32 cellular contexts compared by ENCODE assay signal in genomic region chr12:71174825-71175224, GRCh38. TPM values are rescaled to one million over a fixed set of nuclear protein-coding genes. Genes with fewer than 3 reads are reported as not detected.
"Had no signal": no experiment of that assay in that cellular context is flagged by ENCODE, and none has a peak within 500 bp of the region (broad histone marks: within the 10 kb centered on the region; RNA-seq: fewer than 3 reads in every experiment).

No MANE protein-coding gene starts in this region.

- H3K36me3 Mint-ChIP-seq: naive thymus-derived CD8-positive, alpha-beta T cell; natural killer cell treated with Interleukin-12 subunit alpha and Interleukin-12 subunit beta and Interleukin-15 and Interleukin-18, amount 100 ng/mL, for 72 hours; stimulated activated memory B cell treated with anti-CD40 and anti-IgM and Interleukin-4, amounts not matched to agents 10 μg/mL and 1 μg/mL and 100 μg/mL, for 72 hours; type B pancreatic cell had no signal

- H3K9me3 ChIP-seq: ovary, psoas muscle, spleen, suprapubic skin, testis, tibial artery, transverse colon, upper lobe of right lung, uterus had no signal

- H3K9ac ChIP-seq: parathyroid adenoma had no signal

- H3K4me3 Mint-ChIP-seq: naive thymus-derived CD8-positive, alpha-beta T cell; natural killer cell treated with Interleukin-12 subunit alpha and Interleukin-12 subunit beta and Interleukin-15 and Interleukin-18, amount 100 ng/mL, for 72 hours; nephron progenitor cell; neural crest cell; stimulated activated memory B cell treated with anti-CD40 and anti-IgM and Interleukin-4, amounts not matched to agents 10 μg/mL and 1 μg/mL and 100 μg/mL, for 72 hours; stimulated activated naive CD8-positive, alpha-beta T cell treated with anti-CD3 and anti-CD28 coated beads, Interleukin-15, amount 100 ng/mL, for 72 hours; type B pancreatic cell had no signal

- H3K27me3 ChIP-seq: ovary, spleen, suprapubic skin, testis, tibial artery, transverse colon, upper lobe of right lung, uterus had no signal

- H2AFZ ChIP-seq: parathyroid adenoma had no signal

- H3K9me3 Mint-ChIP-seq: type B pancreatic cell had no signal

- H3K4me3 ChIP-seq: ovary, psoas muscle, skin epidermis, smooth muscle cell, spleen, suprapubic skin, testis, tibial artery, transverse colon, upper lobe of right lung, uterus had no signal

- H3K4me1 Mint-ChIP-seq: naive thymus-derived CD8-positive, alpha-beta T cell; neural crest cell; stimulated activated memory B cell treated with anti-CD40 and anti-IgM and Interleukin-4, amounts not matched to agents 10 μg/mL and 1 μg/mL and 100 μg/mL, for 72 hours; stimulated activated naive CD8-positive, alpha-beta T cell treated with anti-CD3 and anti-CD28 coated beads, Interleukin-15, amount 100 ng/mL, for 72 hours had no signal

- H3K4me2 ChIP-seq: smooth muscle cell had no signal

- H3K79me2 ChIP-seq: parathyroid adenoma had no signal

- H3K27ac Mint-ChIP-seq: naive thymus-derived CD8-positive, alpha-beta T cell; natural killer cell treated with Interleukin-12 subunit alpha and Interleukin-12 subunit beta and Interleukin-15 and Interleukin-18, amount 100 ng/mL, for 72 hours; progenitor cell of endocrine pancreas; stimulated activated memory B cell treated with anti-CD40 and anti-IgM and Interleukin-4, amounts not matched to agents 10 μg/mL and 1 μg/mL and 100 μg/mL, for 72 hours; stimulated activated naive CD8-positive, alpha-beta T cell treated with anti-CD3 and anti-CD28 coated beads, Interleukin-15, amount 100 ng/mL, for 72 hours; type B pancreatic cell had no signal

- H3K27ac ChIP-seq: ovary, parathyroid adenoma, psoas muscle, skin epidermis, spleen, suprapubic skin, testis, tibial artery, transverse colon, upper lobe of right lung, uterus had no signal

- H3K27me3 Mint-ChIP-seq: natural killer cell treated with Interleukin-12 subunit alpha and Interleukin-12 subunit beta and Interleukin-15 and Interleukin-18, amount 100 ng/mL, for 72 hours; progenitor cell of endocrine pancreas; stimulated activated memory B cell treated with anti-CD40 and anti-IgM and Interleukin-4, amounts not matched to agents 10 μg/mL and 1 μg/mL and 100 μg/mL, for 72 hours; type B pancreatic cell had no signal

- DNase-seq: naive thymus-derived CD8-positive, alpha-beta T cell; nephron progenitor cell; occipital lobe; ovary; posterior cingulate gyrus; psoas muscle; right cardiac atrium; spleen; stimulated activated CD4-positive, alpha-beta T cell treated with anti-CD3 and anti-CD28 coated beads, Interleukin-12 subunit alpha, Interleukin-12 subunit beta, amount 100 ng/mL, for 4 hours; stimulated activated CD4-positive, alpha-beta T cell treated with anti-CD3 and anti-CD28 coated beads, Interleukin-1b, Interleukin-23, amount 100 ng/mL, for 48 hours; stimulated activated CD4-positive, alpha-beta T cell treated with anti-CD3 and anti-CD28 coated beads, Interleukin-4, amount 100 ng/mL, for 1 hour; stimulated activated CD4-positive, alpha-beta T cell treated with anti-CD3 and anti-CD28 coated beads, Interleukin-4, amount 100 ng/mL, for 4 hours; stimulated activated CD8-positive, alpha-beta memory T cell treated with anti-CD3 and anti-CD28 coated beads, Interleukin-4, amount 100 ng/mL, for 48 hours; stimulated activated naive CD4-positive, alpha-beta T cell; stimulated activated naive CD8-positive, alpha-beta T cell treated with anti-CD3 and anti-CD28 coated beads, Interleukin-15, amount 100 ng/mL, for 72 hours; stimulated activated naive CD8-positive, alpha-beta T cell treated with anti-CD3 and anti-CD28 coated beads, Interleukin-15, Interleukin-2, amounts not matched to agents 100 U/mL and 50 U/mL, for 24 hours; substantia nigra; testis; tibial artery; transverse colon; upper lobe of right lung; uterus had no signal

- H3K4me1 ChIP-seq: parathyroid adenoma, psoas muscle, spleen, suprapubic skin, testis, tibial artery, transverse colon, upper lobe of right lung, uterus had no signal

- ATAC-seq: naive thymus-derived CD8-positive, alpha-beta T cell; natural killer cell treated with Interleukin-12 subunit alpha and Interleukin-12 subunit beta and Interleukin-15 and Interleukin-18, amount 100 ng/mL, for 72 hours; psoas muscle; right cardiac atrium; sciatic nerve; stimulated activated memory B cell treated with anti-CD40 and anti-IgM and Interleukin-4, amounts not matched to agents 10 μg/mL and 1 μg/mL and 100 μg/mL, for 72 hours; stimulated activated naive CD8-positive, alpha-beta T cell treated with anti-CD3 and anti-CD28 coated beads, Interleukin-15, amount 100 ng/mL, for 72 hours; stimulated activated naive CD8-positive, alpha-beta T cell treated with anti-CD3 and anti-CD28 coated beads, Interleukin-15, Interleukin-2, amounts not matched to agents 100 U/mL and 50 U/mL, for 24 hours; upper lobe of right lung had no signal

- H3K36me3 ChIP-seq: ovary, spleen, suprapubic skin, tibial artery, transverse colon, upper lobe of right lung, uterus had no signal

RNA-seq across cellular contexts. Expression of gene TSPAN8, which starts 17.0 kb away (rescaled TPM):
- total RNA-seq: naive thymus-derived CD8-positive, alpha-beta T cell; natural killer cell treated with Interleukin-12 subunit alpha and Interleukin-12 subunit beta and Interleukin-15 and Interleukin-18, amount 100 ng/mL, for 72 hours; neural crest cell; occipital lobe; smooth muscle cell had no signal
- polyA plus RNA-seq: naive thymus-derived CD8-positive, alpha-beta T cell; smooth muscle cell had no signal
